In the genomic region with DNA sequence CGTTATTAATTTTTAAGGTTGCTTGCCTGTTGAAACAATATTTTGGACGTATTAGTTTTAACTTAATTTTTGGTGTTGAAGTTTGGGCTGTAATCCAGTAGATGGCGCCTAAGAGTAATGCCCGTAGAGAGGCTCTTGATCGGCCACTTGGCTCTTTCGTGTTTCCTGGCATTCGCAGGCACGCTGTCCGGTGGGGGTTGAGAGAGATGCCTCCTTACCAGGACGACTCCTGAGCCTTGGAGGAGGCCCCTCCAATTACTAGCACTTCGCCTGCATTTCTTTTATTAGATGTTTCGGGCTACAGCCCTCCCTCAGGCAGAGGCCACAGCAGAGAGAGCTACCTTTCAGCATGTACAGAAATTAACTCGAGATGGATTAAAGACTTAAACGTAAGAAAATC, we compare ENCODE assay signal across 9 cellular contexts. TPM values are rescaled to one million over a fixed set of nuclear protein-coding genes. Genes with fewer than 3 reads are reported as not detected.
A peak's percentile ranks its signal among the peaks of the same experiment; 100 is the strongest.
DNase-seq lines count a peak whose midpoint lies in the region; FAIRE-seq and TF ChIP-seq lines count a peak whose summit lies in the region.
"Had no signal": no experiment of that assay in that cellular context is flagged by ENCODE, and none has a peak within 500 bp of the region (broad histone marks: within the 10 kb centered on the region; RNA-seq: fewer than 3 reads in every experiment).

No MANE protein-coding gene starts in this region.

- DNase-seq in AG04450 (ENCODE audit: low read depth, low spot score): no peak
- DNase-seq in GM06990 (ENCODE audit: extremely low read depth, insufficient read length): peak; percentile 30
- peak; percentile 23 for DNase-seq in H54 (ENCODE audit: insufficient read length, low spot score)
- DNase-seq in SHP77 (lab: John Stamatoyannopoulos, UW): peak; percentile 52 to 63
- peak in 1 of 2 experiments; percentile 42 for DNase-seq in H1 (ENCODE audit: low read depth in 1 of 2, low spot score in 2 of 2)
- DNase-seq in nucleus accumbens (lab: John Stamatoyannopoulos, UW): peak in 32 of 56 donors; percentile 2 to 47 (median 17)
- DNase-seq in occipital lobe (lab: John Stamatoyannopoulos, UW): no peak

- no peak overlapping the region for H3K23ac ChIP-seq in H1 (ENCODE audit: insufficient read length)

- no peak overlapping the region for H3K14ac ChIP-seq in H1 (ENCODE audit: insufficient read length)

- 54% methylated on average over 14 of the region's 14 CpGs; no CpG with 5 or more reads in 1 of the 2 experiments for WGBS in H1 (ENCODE audit: extremely low coverage in 1 of 2, insufficient coverage in 1 of 2, insufficient read length in 1 of 2, insufficient replicate concordance in 2 of 2, low coverage in 1 of 2, low lambda C conversion rate in 2 of 2, missing lambda C conversion rate in 1 of 2), 2 experiments

- H4K8ac ChIP-seq in H1 (ENCODE audit: extremely low read depth, insufficient read depth, low read length): no peak overlapping the region

- H3K4ac ChIP-seq in H1 (replicated peaks; ENCODE audit: insufficient read length, low read depth, low read length): no peak overlapping the region

- no peak overlapping the region for H3K56ac ChIP-seq in H1 (replicated peaks; ENCODE audit: insufficient read length, low read depth, low read length)

- no peak overlapping the region for H3K18ac ChIP-seq in H1 (ENCODE audit: extremely low read depth, low read length)

- H3K27ac ChIP-seq in AG04450 (ENCODE audit: low read depth, low read length) (no peak overlapping the region), KMS-11 (no peak overlapping the region), H1 (ENCODE audit: low read depth, low read length) (no peak overlapping the region)

- H3K4me2 ChIP-seq in KMS-11: peak overlapping the region; percentile 33; the same call in 1 of the 2 replicates
- H3K4me2 ChIP-seq in H1 (ENCODE audit: insufficient read depth in 1 of 2, low read depth in 2 of 2, low read length in 2 of 2): no peak overlapping the region

- H4K20me1 ChIP-seq in KMS-11 (ENCODE audit: insufficient read depth) (no peaks in the 10 kb centered on the region), H1 (replicated peaks in 1 of 2; ENCODE audit: control insufficient read depth in 1 of 2, insufficient read depth in 2 of 2, low read length in 2 of 2) (no peaks in the 10 kb centered on the region)

- peaks cover 11% of the 10 kb centered on the region for H3K9me3 ChIP-seq in AG04450 (ENCODE audit: control insufficient read depth, insufficient read depth, low read length)
- H3K9me3 ChIP-seq in H1 (ENCODE audit: insufficient read depth in 2 of 2, low read depth in 1 of 2, low read length in 1 of 2): peaks cover 47 to 57% of the 10 kb centered on the region in 2 experiments

- H4K5ac ChIP-seq in H1 (ENCODE audit: insufficient read length, low read depth, low read length): no peak overlapping the region

- H3K23me2 ChIP-seq in H1 (ENCODE audit: low read depth, low read length): no peaks in the 10 kb centered on the region

- TF ChIP-seq POLR2A in H54 (IDR thresholded peaks at IDR 0.05; ENCODE audit: low read depth, low read length): no peak
- no peak for TF ChIP-seq POLR2A in H1 (IDR thresholded peaks at IDR 0.05; ENCODE audit: control extremely low read depth in 1 of 2, low read depth in 2 of 2, low read length in 2 of 2)

- no peak overlapping the region for H2BK12ac ChIP-seq in H1 (ENCODE audit: low read depth, low read length)

- peak; percentile 48 for TF ChIP-seq CTCF in AG04450 (IDR thresholded peaks at IDR 0.05; ENCODE audit: low read depth, low read length)
- peak; percentile 88 for TF ChIP-seq CTCF in GM06990 (IDR thresholded peaks at IDR 0.05; ENCODE audit: insufficient read depth, low read length, poor library complexity, severe bottlenecking)
- peak; percentile 89 for TF ChIP-seq CTCF in KMS-11 (conservative IDR thresholded peaks at IDR 0.05; ENCODE audit: low read depth, low read length)
- TF ChIP-seq CTCF in H1 (IDR thresholded peaks at IDR 0.05; ENCODE audit: control extremely low read depth in 1 of 3, insufficient read depth in 1 of 3, low read depth in 1 of 3, low read length in 3 of 3): peak in 2 of 3 experiments; percentile 43 to 46; a peak in 2 of 4 replicates

- no peak overlapping the region for H2BK20ac ChIP-seq in H1 (ENCODE audit: low read length)

- no peak overlapping the region for H4K91ac ChIP-seq in H1 (replicated peaks; ENCODE audit: insufficient read length, low read length)

- CTCF ChIA-PET in AG04450 (lab: Charles Lee): interaction anchor here (0.7 to 1.5 kb wide), 3 partner anchors 9 to 28 kb away, joined by 3 to 4 read pairs (median 3); no protein-coding TSS in a partner anchor
- CTCF ChIA-PET in H1 (lab: Charles Lee; ENCODE audit: partially characterized antibody): interaction anchor here (0.6 to 1.4 kb wide), 5 partner anchors 9 to 156 kb away, joined by 3 to 4 read pairs (median 3); no protein-coding TSS in a partner anchor

- no peaks in the 10 kb centered on the region for H3K79me1 ChIP-seq in H1 (ENCODE audit: low read depth, low read length)

- H3K79me2 ChIP-seq in KMS-11 (ENCODE audit: insufficient read depth, low read depth) (no peaks in the 10 kb centered on the region), H1 (ENCODE audit: control insufficient read depth in 1 of 2, insufficient read depth in 2 of 2, low read length in 2 of 2) (no peaks in the 10 kb centered on the region)

- H3K27me3 ChIP-seq in AG04450 (ENCODE audit: control insufficient read depth, insufficient read depth, low read length) (no peaks in the 10 kb centered on the region), GM06990 (replicated peaks; ENCODE audit: control insufficient read depth, insufficient read depth, low read length) (no peaks in the 10 kb centered on the region), KMS-11 (ENCODE audit: insufficient read depth, low read depth) (no peaks in the 10 kb centered on the region), H1 (replicated peaks in 1 of 4; ENCODE audit: control insufficient read depth in 3 of 4, extremely low read depth in 1 of 4, insufficient read depth in 3 of 4, low read length in 3 of 4) (no peaks in the 10 kb centered on the region)

- no peak overlapping the region for H3K9ac ChIP-seq in KMS-11
- H3K9ac ChIP-seq in H1 (replicated peaks in 1 of 4; ENCODE audit: extremely low read depth in 1 of 4, low read depth in 3 of 4, low read length in 3 of 4): no peak overlapping the region

- H2AFZ ChIP-seq in KMS-11 (ENCODE audit: low read depth): peak overlapping the region; percentile 60; the same call in 1 of the 2 replicates
- H2AFZ ChIP-seq in H1 (ENCODE audit: low read length): no peak overlapping the region

- no peak for TF ChIP-seq EP300 in H1 (IDR thresholded peaks at IDR 0.05; ENCODE audit: borderline replicate concordance in 1 of 2, low read depth in 2 of 2, low read length in 2 of 2)

- no peak overlapping the region for H2AK5ac ChIP-seq in H1 (ENCODE audit: low read depth, low read length)

- H3K36me3 ChIP-seq in GM06990 (ENCODE audit: control insufficient read depth, insufficient read depth, low read length) (no peaks in the 10 kb centered on the region), KMS-11 (ENCODE audit: insufficient read depth) (no peaks in the 10 kb centered on the region), H1 (ENCODE audit: control insufficient read depth in 2 of 4, insufficient read depth in 4 of 4, low read length in 3 of 4) (no peaks in the 10 kb centered on the region)

- peak; percentile 43 to 58 for TF ChIP-seq RAD21 in H1 (IDR thresholded peaks at IDR 0.05 in 1 of 2, conservative IDR thresholded peaks at IDR 0.05 in 1 of 2; ENCODE audit: low read depth in 2 of 2, low read length in 2 of 2)

- H3K4me3 ChIP-seq in AG04450 (ENCODE audit: low read depth, low read length): no peak overlapping the region
- H3K4me3 ChIP-seq in GM06990 (replicated peaks; ENCODE audit: low read depth, low read length): no peak overlapping the region
- H3K4me3 ChIP-seq in KMS-11 (IDR thresholded peaks at IDR 0.05; ENCODE audit: insufficient read depth, low read depth, low read length): no peak overlapping the region
- no peak overlapping the region for H3K4me3 ChIP-seq in H1 (ENCODE audit: extremely low read depth in 1 of 4, insufficient read depth in 2 of 4, low read depth in 3 of 4, low read length in 4 of 4)

- no peak overlapping the region for H2BK120ac ChIP-seq in H1 (replicated peaks; ENCODE audit: low read depth, low read length)

- POLR2A ChIA-PET in AG04450 (lab: Yijun Ruan, JAX) (no interaction called here), H1 (lab: Charles Lee; ENCODE audit: partially characterized antibody) (no interaction called here)

- FAIRE-seq in H54 (lab: Jason Lieb, UNC): no peak
- no peak for FAIRE-seq in H1 (lab: Jason Lieb, UNC)

- H3K4me1 ChIP-seq in KMS-11 (ENCODE audit: low read depth, poor library complexity, severe bottlenecking): no peaks in the 10 kb centered on the region
- H3K4me1 ChIP-seq in H1 (replicated peaks in 1 of 4; ENCODE audit: control insufficient read depth in 3 of 4, insufficient read depth in 4 of 4, low read length in 3 of 4): no peaks in the 10 kb centered on the region

- no peak overlapping the region for H2BK5ac ChIP-seq in H1 (ENCODE audit: low read depth, low read length)

- no peak overlapping the region for H2BK15ac ChIP-seq in H1 (ENCODE audit: low read length)

RNA-seq across cellular contexts. Expression of a gene that starts 12.0 kb away (rescaled TPM):
- polyA plus RNA-seq in AG04450 (2011; rRNA removed): not detected in 2 replicates
- polyA minus RNA-seq in AG04450 (2011; rRNA and poly(A)+ RNA removed): not detected in 2 replicates
- not detected in 2 replicates for total RNA-seq in H1 (2021; fragmentation: NEBNext Ultra II Directional; extraction: Animal tissue kit (Norgen Biotek cat#: 25700))
- polyA plus RNA-seq in H1 (2011; rRNA removed): not detected in 2 replicates
- polyA plus RNA-seq in H1 (2011; cell fraction: cytosol; rRNA removed): not detected
- not detected for polyA plus RNA-seq in H1 (2011; cell fraction: nucleus; rRNA removed)
- polyA plus RNA-seq in H1 (2012, experiment 1 of 2): not detected in 4 replicates
- not detected for polyA plus RNA-seq in H1 (2012, experiment 2 of 2)
- polyA plus RNA-seq in H1 (2013, experiment 1 of 2): not detected
- not detected for polyA plus RNA-seq in H1 (2013, experiment 2 of 2)
- polyA minus RNA-seq in H1 (2011; rRNA and poly(A)+ RNA removed): not detected in 2 replicates
- polyA minus RNA-seq in H1 (2011; cell fraction: cytosol; rRNA and poly(A)+ RNA removed): not detected
- not detected for polyA minus RNA-seq in H1 (2011; cell fraction: nucleus; rRNA and poly(A)+ RNA removed)
- total RNA-seq in occipital lobe: 0.31 TPM
- total RNA-seq: left colon had no signal

RNA-seq across cellular contexts. Expression of a gene that starts 34.6 kb away (rescaled TPM):
- polyA plus RNA-seq in AG04450 (2011; rRNA removed): not detected in 2 replicates
- polyA minus RNA-seq in AG04450 (2011; rRNA and poly(A)+ RNA removed): not detected in 2 replicates
- not detected in 2 replicates for total RNA-seq in H1 (2021; fragmentation: NEBNext Ultra II Directional; extraction: Animal tissue kit (Norgen Biotek cat#: 25700))
- polyA plus RNA-seq in H1 (2011; rRNA removed): not detected in 2 replicates
- not detected for polyA plus RNA-seq in H1 (2011; cell fraction: cytosol; rRNA removed)
- polyA plus RNA-seq in H1 (2011; cell fraction: nucleus; rRNA removed): not detected
- polyA plus RNA-seq in H1 (2012, experiment 1 of 2): not detected in 4 replicates
- polyA plus RNA-seq in H1 (2012, experiment 2 of 2): not detected
- polyA plus RNA-seq in H1 (2013, experiment 1 of 2): 0.10 TPM
- 0.07 TPM for polyA plus RNA-seq in H1 (2013, experiment 2 of 2)
- polyA minus RNA-seq in H1 (2011; rRNA and poly(A)+ RNA removed): not detected in 2 replicates
- polyA minus RNA-seq in H1 (2011; cell fraction: cytosol; rRNA and poly(A)+ RNA removed): not detected
- not detected for polyA minus RNA-seq in H1 (2011; cell fraction: nucleus; rRNA and poly(A)+ RNA removed)
- total RNA-seq in occipital lobe: not detected
- total RNA-seq: left colon had no signal

RNA-seq across cellular contexts. Expression of a gene that starts 46.1 kb away (rescaled TPM):
- polyA plus RNA-seq in AG04450 (2011; rRNA removed) (not detected in 2 replicates), H1 (2011; rRNA removed) (not detected in 2 replicates)
- not detected in 2 replicates for polyA minus RNA-seq in AG04450 (2011; rRNA and poly(A)+ RNA removed)
- not detected in 2 replicates for total RNA-seq in H1 (2021; fragmentation: NEBNext Ultra II Directional; extraction: Animal tissue kit (Norgen Biotek cat#: 25700))
- polyA plus RNA-seq in H1 (2011; cell fraction: cytosol; rRNA removed): not detected
- not detected for polyA plus RNA-seq in H1 (2011; cell fraction: nucleus; rRNA removed)
- polyA plus RNA-seq in H1 (2012, experiment 1 of 2): not detected in 4 replicates
- polyA plus RNA-seq in H1 (2012, experiment 2 of 2): not detected
- polyA plus RNA-seq in H1 (2013, experiment 1 of 2): not detected
- not detected for polyA plus RNA-seq in H1 (2013, experiment 2 of 2)
- not detected in 2 replicates for polyA minus RNA-seq in H1 (2011; rRNA and poly(A)+ RNA removed)
- polyA minus RNA-seq in H1 (2011; cell fraction: cytosol; rRNA and poly(A)+ RNA removed): not detected
- not detected for polyA minus RNA-seq in H1 (2011; cell fraction: nucleus; rRNA and poly(A)+ RNA removed)
- total RNA-seq in occipital lobe: 0.16 TPM
- total RNA-seq: left colon had no signal

Comparison
In these comparisons a context has a peak if more than half of its experiments do, and no peak if none do; other contexts are left out.
1. DNase-seq: peak in GM06990 (single experiment), H54 (single experiment), SHP77 (2 of 2) and nucleus accumbens (32 of 56); none in AG04450 (single experiment) and occipital lobe (single experiment).
2. Peak in every context shown above with its lines, with median percentiles within 50 percentile points of each other: CTCF ChIP-seq.